ENCODE assay signal across 8 cellular contexts in genomic region chr7:158828343-158829020, GRCh38. TPM values are rescaled to one million over a fixed set of nuclear protein-coding genes. Genes with fewer than 3 reads are reported as not detected.
DNase-seq lines count a peak whose midpoint lies in the region; ATAC-seq, FAIRE-seq and TF ChIP-seq lines count a peak whose summit lies in the region.

No MANE protein-coding gene starts in this region.

- H2AFZ ChIP-seq in neural progenitor cell (replicated peaks) = peak overlapping the region; percentile 45

- H3K27me3 ChIP-seq in HUES48 (ENCODE audit: control insufficient read depth, insufficient read depth, low read length) = peaks cover 5% of the 10 kb centered on the region; the same call in 1 of the 2 replicates
- H3K27me3 ChIP-seq in neural progenitor cell = no peaks in the 10 kb centered on the region

- peak overlapping the region; percentile 90 for H3K4me3 Mint-ChIP-seq in neural progenitor cell

- peaks cover 50% of the 10 kb centered on the region for H3K79me2 ChIP-seq in neural progenitor cell (ENCODE audit: low read depth)

- H3K9me3 ChIP-seq in ES-I3 (ENCODE audit: control insufficient read depth, insufficient read depth, low read length) (no peaks in the 10 kb centered on the region), HUES48 (ENCODE audit: control insufficient read depth, insufficient read depth, low read length) (no peaks in the 10 kb centered on the region), neural progenitor cell (ENCODE audit: low read depth) (no peaks in the 10 kb centered on the region)

- peaks cover 26% of the 10 kb centered on the region for H3F3A ChIP-seq in neural progenitor cell (ENCODE audit: low read depth)

- FAIRE-seq in frontal cortex (lab: Jason Lieb, UNC) = no peak

- peaks cover 17% of the 10 kb centered on the region for H3K4me1 Mint-ChIP-seq in neural progenitor cell

- H3K36me3 ChIP-seq in ES-I3 (ENCODE audit: insufficient read depth, low read length) = no peaks in the 10 kb centered on the region
- no peaks in the 10 kb centered on the region for H3K36me3 ChIP-seq in HUES48 (ENCODE audit: control insufficient read depth, insufficient read depth, low read length)
- H3K36me3 ChIP-seq in neural progenitor cell = no peaks in the 10 kb centered on the region

- peaks cover 9% of the 10 kb centered on the region for H3K4me1 ChIP-seq in ES-I3 (ENCODE audit: insufficient read depth, low read length)
- peaks cover 15% of the 10 kb centered on the region for H3K4me1 ChIP-seq in HUES48 (ENCODE audit: control insufficient read depth, insufficient read depth, low read length)
- H3K4me1 ChIP-seq in neural progenitor cell = peaks cover 5% of the 10 kb centered on the region

- peak; percentile 34 for DNase-seq in activated CD8-positive, alpha-beta memory T cell treated with anti-CD3 and anti-CD28 coated beads, Interleukin-2, amount 50 U/mL, for 4 hours
- DNase-seq in frontal cortex (ENCODE audit: low spot score in 2 of 2) (peak; percentile 34 to 36), neural progenitor cell (ENCODE audit: low spot score) (peak; percentile 72), GDM1 (lab: John Stamatoyannopoulos, UW) (no peak), NCI-H345 treated with DMSO at 0.1 percent for 48 hours (lab: John Stamatoyannopoulos, UW; ENCODE audit: unreplicated experiment) (no peak)

- no peak for TF ChIP-seq CTCF in neural progenitor cell (IDR thresholded peaks at IDR 0.05)

- H3K4me3 ChIP-seq in HUES48 (ENCODE audit: low read depth, low read length) (peak overlapping the region; percentile 97), neural progenitor cell (peak overlapping the region; percentile 81)

- H3K9ac ChIP-seq in ES-I3 (ENCODE audit: low read depth, low read length) (peak overlapping the region; percentile 88), HUES48 (ENCODE audit: low read depth, low read length) (no peak overlapping the region; the same call in 1 of the 2 replicates), neural progenitor cell (peak overlapping the region; percentile 47)

- H3K27ac Mint-ChIP-seq in neural progenitor cell = no peak overlapping the region

- no peaks in the 10 kb centered on the region for H3K9me3 Mint-ChIP-seq in neural progenitor cell

- peaks cover 22% of the 10 kb centered on the region for H4K20me1 ChIP-seq in neural progenitor cell (ENCODE audit: low read depth)

- H3K27me3 Mint-ChIP-seq in neural progenitor cell (ENCODE audit: insufficient read depth, low read depth) = peaks cover 5% of the 10 kb centered on the region

- H3K36me3 Mint-ChIP-seq in neural progenitor cell = peaks cover 4% of the 10 kb centered on the region

- peak overlapping the region; percentile 75 for H3K27ac ChIP-seq in HUES48 (ENCODE audit: low read depth, low read length)
- peak overlapping the region; percentile 81 for H3K27ac ChIP-seq in neural progenitor cell

- H3K4me2 ChIP-seq in neural progenitor cell = peak overlapping the region; percentile 80

- no peak for ATAC-seq in GM18870 (IDR thresholded peaks at IDR 0.05; ENCODE audit: unreplicated experiment)

RNA-seq across cellular contexts. Expression of gene ESYT2, which starts 0.8 kb away (rescaled TPM):
- total RNA-seq in frontal cortex (79.1 TPM), neural progenitor cell (ENCODE audit: low replicate concordance) (33.4 and 39.3 TPM in 2 replicates)

RNA-seq across cellular contexts. Expression of gene DYNC2I1, which starts 27.9 kb away (rescaled TPM):
- total RNA-seq in frontal cortex (10.6 TPM), neural progenitor cell (ENCODE audit: low replicate concordance) (12.9 and 15.8 TPM in 2 replicates)

Comparison
In these comparisons a context has a peak if more than half of its experiments do, and no peak if none do; other contexts are left out.
1. DNase-seq: peak in activated CD8-positive, alpha-beta memory T cell treated with anti-CD3 and anti-CD28 coated beads, Interleukin-2, amount 50 U/mL, for 4 hours (single experiment), frontal cortex (2 of 2) and neural progenitor cell (single experiment); none in GDM1 (single experiment) and NCI-H345 treated with DMSO at 0.1 percent for 48 hours (single experiment).